In the genomic region with DNA sequence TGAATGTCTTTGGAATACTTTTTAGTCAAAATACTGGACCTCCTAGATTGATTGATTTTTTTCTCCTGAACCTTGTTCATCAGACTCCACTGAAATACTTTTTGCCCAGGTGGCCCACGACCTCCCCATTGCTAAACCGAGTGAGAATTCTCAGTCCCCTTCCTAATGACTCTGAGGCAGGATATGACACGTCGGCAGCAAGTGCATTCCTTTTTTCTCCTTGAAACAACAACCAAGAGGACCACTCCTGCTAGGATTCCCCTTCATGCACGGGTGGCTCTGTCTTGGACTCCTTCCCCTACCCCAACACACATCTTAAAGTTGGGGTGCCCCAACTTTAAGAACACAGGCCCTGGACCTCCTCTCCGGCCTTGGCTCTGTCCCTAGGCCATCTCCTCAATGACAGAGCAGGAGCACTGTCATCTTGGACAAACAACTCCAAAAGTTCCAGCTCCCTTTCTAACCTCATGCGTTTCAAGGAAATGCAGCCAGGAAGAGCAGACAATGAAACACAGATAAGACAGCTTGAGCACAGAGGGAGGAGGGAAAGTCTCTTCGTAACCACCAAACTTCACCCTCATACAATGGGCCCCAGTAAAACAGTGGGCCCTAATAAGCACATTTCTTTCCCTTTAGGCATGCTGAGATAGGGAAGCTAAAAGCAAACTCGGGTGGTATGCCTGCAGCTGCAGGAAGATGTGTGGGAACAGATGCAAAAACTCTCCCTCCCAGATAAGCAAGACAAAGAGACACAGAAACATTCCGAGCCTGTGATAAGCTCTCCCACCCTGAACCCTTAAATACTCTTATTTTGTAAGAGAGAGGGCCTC, we compare ENCODE assay signal across 1 cellular context.
A peak's percentile ranks its signal among the peaks of the same experiment; 100 is the strongest.
TF ChIP-seq lines count a peak whose summit lies in the region.

No MANE protein-coding gene starts in this region.

TF ChIP-seq in K562, 482 proteins besides CTCF, POLR2A, EP300 and RAD21 (continued from another document):
- TF ChIP-seq KDM4B (IDR thresholded peaks at IDR 0.05; ENCODE audit: borderline replicate concordance in 2 of 2, low read depth in 1 of 2) (no peak), NR1H2 (CRISPR knock-in tag; IDR thresholded peaks at IDR 0.05) (no peak), FUS (optimal IDR thresholded peaks at IDR 0.05; ENCODE audit: low read depth, low read length) (no peak), SPI1 (IDR thresholded peaks at IDR 0.05; ENCODE audit: borderline replicate concordance, low read depth, low read length) (no peak), ETV5 (CRISPR knock-in tag; IDR thresholded peaks at IDR 0.05; ENCODE audit: low read depth) (0 out of 2 replicates have a peak, but pooled peaks have one; percentile 52), POLR2AphosphoS5 (IDR thresholded peaks at IDR 0.05; ENCODE audit: control insufficient read depth, insufficient read depth, low read depth, low read length) (peak; percentile 64; the same call in 1 of the 2 replicates), NR2C2 (CRISPR knock-in tag; IDR thresholded peaks at IDR 0.05) (no peak), NR2C2 (tag; IDR thresholded peaks at IDR 0.05) (no peak), ZNF311 (CRISPR knock-in tag; IDR thresholded peaks at IDR 0.05) (peak; percentile 76), MTA2 (IDR thresholded peaks at IDR 0.05; ENCODE audit: low read depth) (peak; percentile 72), CBX1 (IDR thresholded peaks at IDR 0.05; ENCODE audit: low read depth) (no peak)
- TF ChIP-seq, protein P1, sequence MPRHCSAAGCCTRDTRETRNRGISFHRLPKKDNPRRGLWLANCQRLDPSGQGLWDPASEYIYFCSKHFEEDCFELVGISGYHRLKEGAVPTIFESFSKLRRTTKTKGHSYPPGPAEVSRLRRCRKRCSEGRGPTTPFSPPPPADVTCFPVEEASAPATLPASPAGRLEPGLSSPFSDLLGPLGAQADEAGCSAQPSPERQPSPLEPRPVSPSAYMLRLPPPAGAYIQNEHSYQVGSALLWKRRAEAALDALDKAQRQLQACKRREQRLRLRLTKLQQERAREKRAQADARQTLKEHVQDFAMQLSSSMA (CRISPR knock-in tag; IDR thresholded peaks at IDR 0.05), result no peak
- TF ChIP-seq, protein P2, sequence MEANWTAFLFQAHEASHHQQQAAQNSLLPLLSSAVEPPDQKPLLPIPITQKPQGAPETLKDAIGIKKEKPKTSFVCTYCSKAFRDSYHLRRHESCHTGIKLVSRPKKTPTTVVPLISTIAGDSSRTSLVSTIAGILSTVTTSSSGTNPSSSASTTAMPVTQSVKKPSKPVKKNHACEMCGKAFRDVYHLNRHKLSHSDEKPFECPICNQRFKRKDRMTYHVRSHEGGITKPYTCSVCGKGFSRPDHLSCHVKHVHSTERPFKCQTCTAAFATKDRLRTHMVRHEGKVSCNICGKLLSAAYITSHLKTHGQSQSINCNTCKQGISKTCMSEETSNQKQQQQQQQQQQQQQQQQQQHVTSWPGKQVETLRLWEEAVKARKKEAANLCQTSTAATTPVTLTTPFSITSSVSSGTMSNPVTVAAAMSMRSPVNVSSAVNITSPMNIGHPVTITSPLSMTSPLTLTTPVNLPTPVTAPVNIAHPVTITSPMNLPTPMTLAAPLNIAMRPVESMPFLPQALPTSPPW (CRISPR knock-in tag; IDR thresholded peaks at IDR 0.05), result peak; percentile 24; the same call in 1 of the 2 replicates
